In the genomic region with DNA sequence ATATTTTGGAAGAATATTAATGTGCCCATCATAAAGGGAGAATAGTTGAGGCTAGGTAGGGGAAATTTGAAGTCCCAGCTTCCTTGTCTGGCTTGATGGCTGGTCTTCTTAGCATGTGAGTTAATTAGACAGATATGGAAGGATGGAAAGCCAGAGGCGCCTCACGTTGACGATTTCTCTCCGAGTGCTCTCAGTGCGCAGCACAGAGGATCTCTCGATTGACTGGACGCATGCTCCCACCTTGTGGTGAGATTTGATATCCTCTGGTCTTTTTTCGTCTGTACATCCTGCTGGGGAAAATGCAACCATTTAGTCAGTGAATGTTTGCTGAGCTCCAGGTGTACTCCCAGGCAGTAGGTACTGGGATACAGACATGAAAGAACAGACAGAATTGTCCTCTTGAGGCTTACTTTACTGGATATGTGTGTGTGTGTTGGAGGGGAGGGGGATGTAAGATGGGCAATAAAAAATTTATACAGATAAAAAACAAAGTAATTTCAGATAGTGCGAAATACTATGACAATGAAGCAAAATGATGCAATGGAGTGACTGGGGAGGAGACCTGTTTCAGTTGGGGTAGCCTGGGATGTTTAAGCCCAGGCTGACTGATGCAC, we compare ENCODE assay signal across 8 cellular contexts.
DNase-seq lines count a peak whose midpoint lies in the region; ATAC-seq, FAIRE-seq and TF ChIP-seq lines count a peak whose summit lies in the region.

No MANE protein-coding gene starts in this region.

- no peak overlapping the region for H3K4me3 Mint-ChIP-seq in activated CD4-positive, alpha-beta memory T cell treated with anti-CD3 and anti-CD28 coated beads for 36 hours
- H3K4me3 Mint-ChIP-seq in naive thymus-derived CD8-positive, alpha-beta T cell, result no peak overlapping the region

- H2AFZ ChIP-seq in endothelial cell of umbilical vein (ENCODE audit: low read depth, low read length), result no peak overlapping the region

- TF ChIP-seq CTCF in endothelial cell of umbilical vein (IDR thresholded peaks at IDR 0.05; ENCODE audit: extremely low read depth in 1 of 2, insufficient read depth in 1 of 2, low read depth in 1 of 2, low read length in 2 of 2) (peak; percentile 44 to 50), stomach (IDR thresholded peaks at IDR 0.05) (peak in 5 of 7 experiments; percentile 49 to 89 (median 67))

- POLR2A ChIA-PET in activated CD4-positive, alpha-beta memory T cell treated with anti-CD3 and anti-CD28 coated beads for 36 hours (lab: Charles Lee), result no interaction called here
- POLR2A ChIA-PET in endothelial cell of umbilical vein (lab: Charles Lee), result no interaction called here
- POLR2A ChIA-PET in naive thymus-derived CD8-positive, alpha-beta T cell (lab: Charles Lee), result interaction anchor here (1.1 to 1.7 kb wide), 3 partner anchors 121 to 166 kb away, joined by 4 to 7 read pairs (median 5); no protein-coding TSS in a partner anchor

- H3K4me1 ChIP-seq in endothelial cell of umbilical vein (ENCODE audit: control insufficient read depth, extremely low read depth, insufficient read depth, low read length), result no peaks in the 10 kb centered on the region
- peaks cover 0 to 7% (median 2%) of the 10 kb centered on the region in 4 donors for H3K4me1 ChIP-seq in stomach

- H3K27ac Mint-ChIP-seq in activated CD4-positive, alpha-beta memory T cell treated with anti-CD3 and anti-CD28 coated beads for 36 hours, result no peak overlapping the region
- peak overlapping the region in 2 of 10 donors; percentile 36 to 72 for H3K27ac Mint-ChIP-seq in naive thymus-derived CD8-positive, alpha-beta T cell

- no TSS peak for BruUV-seq in endothelial cell of umbilical vein (replicated peaks; lab: Mats Ljungman, UMichigan)

- H3K27me3 ChIP-seq in endothelial cell of umbilical vein (ENCODE audit: control insufficient read depth in 2 of 2, insufficient read depth in 2 of 2, low read length in 2 of 2) (no peaks in the 10 kb centered on the region), stomach (no peaks in the 10 kb centered on the region)

- H3K9ac ChIP-seq in endothelial cell of umbilical vein (replicated peaks; ENCODE audit: extremely low read depth, insufficient read depth, low read length), result no peak overlapping the region

- 10 to 13% (median 11%) methylated on average over 9 of the region's 9 CpGs for WGBS in stomach, 5 donors

- H3K36me3 Mint-ChIP-seq in activated CD4-positive, alpha-beta memory T cell treated with anti-CD3 and anti-CD28 coated beads for 36 hours, result no peaks in the 10 kb centered on the region
- H3K36me3 Mint-ChIP-seq in naive thymus-derived CD8-positive, alpha-beta T cell, result no peaks in the 10 kb centered on the region

- no peaks in the 10 kb centered on the region for H3K36me3 ChIP-seq in endothelial cell of umbilical vein (ENCODE audit: control insufficient read depth in 2 of 2, extremely low read depth in 1 of 2, insufficient read depth in 2 of 2, low read length in 2 of 2)
- H3K36me3 ChIP-seq in stomach, result no peaks in the 10 kb centered on the region

- TF ChIP-seq POLR2A in endothelial cell of umbilical vein (IDR thresholded peaks at IDR 0.05; ENCODE audit: low read depth, low read length) (no peak), stomach (IDR thresholded peaks at IDR 0.05) (no peak)

- DNase-seq in ELR (ENCODE audit: low read depth) (peak; percentile 80), endothelial cell of umbilical vein (ENCODE audit: low read depth, low spot score) (peak; percentile 61), stomach (peak; percentile 77), NCI-H82 (lab: John Stamatoyannopoulos, UW) (no peak), GDM1 (lab: John Stamatoyannopoulos, UW) (no peak)
- DNase-seq in activated CD4-positive, alpha-beta memory T cell treated with anti-CD3 and anti-CD28 coated beads for 36 hours, result peak; percentile 80
- DNase-seq in naive thymus-derived CD8-positive, alpha-beta T cell, result peak; percentile 24 to 86 (median 71)

- H3K9me1 ChIP-seq in endothelial cell of umbilical vein (replicated peaks; ENCODE audit: control insufficient read depth, extremely low read depth, insufficient read depth, low read length), result no peaks in the 10 kb centered on the region

- peaks cover 4% of the 10 kb centered on the region for H3K4me1 Mint-ChIP-seq in activated CD4-positive, alpha-beta memory T cell treated with anti-CD3 and anti-CD28 coated beads for 36 hours (ENCODE audit: low read depth)
- peaks cover 7 to 10% (median 9%) of the 10 kb centered on the region in 4 donors for H3K4me1 Mint-ChIP-seq in naive thymus-derived CD8-positive, alpha-beta T cell

- H3K4me3 ChIP-seq in endothelial cell of umbilical vein (replicated peaks in 1 of 3; ENCODE audit: insufficient read depth in 1 of 3, low read depth in 1 of 3, low read length in 3 of 3), result no peak overlapping the region
- no peak overlapping the region for H3K4me3 ChIP-seq in stomach

- no peak for TF ChIP-seq EP300 in stomach (IDR thresholded peaks at IDR 0.05)

- H3K79me2 ChIP-seq in endothelial cell of umbilical vein (ENCODE audit: control insufficient read depth, insufficient read depth, low read length), result no peaks in the 10 kb centered on the region

- H3K9me3 ChIP-seq in endothelial cell of umbilical vein (replicated peaks; ENCODE audit: control insufficient read depth, insufficient read depth, low read length), result no peaks in the 10 kb centered on the region
- no peaks in the 10 kb centered on the region for H3K9me3 ChIP-seq in stomach

- ATAC-seq in HG03439 (IDR thresholded peaks at IDR 0.05; ENCODE audit: unreplicated experiment), result peak; percentile 69
- peak; percentile 98 to 100 for ATAC-seq in naive thymus-derived CD8-positive, alpha-beta T cell

- no peak overlapping the region for H3K27ac ChIP-seq in endothelial cell of umbilical vein (ENCODE audit: insufficient read depth, low read depth, low read length)
- H3K27ac ChIP-seq in stomach, result no peak overlapping the region

- dilution Hi-C loops in endothelial cell of umbilical vein (cut with MboI; ENCODE audit: extremely low pct_ligation_motif_present, low sequenced_read_pairs), result no loop called here

- intact Hi-C loops in activated CD4-positive, alpha-beta memory T cell treated with anti-CD3 and anti-CD28 coated beads for 36 hours (cut with micrococcal nuclease), result loop anchor here (1.0 to 5.0 kb wide), 6 partner anchors 73 to 290 kb away; no protein-coding TSS in a partner anchor
- intact Hi-C loops in endothelial cell of umbilical vein (cut with micrococcal nuclease), result loop anchor here (1.0 kb wide), 3 partner anchors 121 to 233 kb away; no protein-coding TSS in a partner anchor
- intact Hi-C loops in stomach (cut with DNase I; ENCODE audit: low total_unique reads), result loop anchor here (5.0 to 10.0 kb wide), 2 partner anchors 118 to 236 kb away; no protein-coding TSS in a partner anchor

- no peak overlapping the region for H3K4me2 ChIP-seq in endothelial cell of umbilical vein (ENCODE audit: insufficient read depth, low read length)

- CTCF ChIA-PET in activated CD4-positive, alpha-beta memory T cell treated with anti-CD3 and anti-CD28 coated beads for 36 hours (lab: Charles Lee), result interaction anchor here (0.9 to 3.4 kb wide), 15 partner anchors 73 to 311 kb away, joined by 3 to 35 read pairs (median 5); partner anchors contain the start of gene IL36RN
- CTCF ChIA-PET in endothelial cell of umbilical vein (lab: Charles Lee), result interaction anchor here (0.6 to 4.2 kb wide), 14 partner anchors 14 to 252 kb away, joined by 3 to 44 read pairs (median 4); no protein-coding TSS in a partner anchor

- FAIRE-seq in endothelial cell of umbilical vein (lab: Jason Lieb, UNC), result peak; percentile 98

- no peaks in the 10 kb centered on the region for H4K20me1 ChIP-seq in endothelial cell of umbilical vein (replicated peaks; ENCODE audit: control insufficient read depth, extremely low read depth, insufficient read depth, low read length)

- H3K9me3 Mint-ChIP-seq in activated CD4-positive, alpha-beta memory T cell treated with anti-CD3 and anti-CD28 coated beads for 36 hours, result no peaks in the 10 kb centered on the region
- no peaks in the 10 kb centered on the region for H3K9me3 Mint-ChIP-seq in naive thymus-derived CD8-positive, alpha-beta T cell

- peaks cover 5% of the 10 kb centered on the region for H3K27me3 Mint-ChIP-seq in activated CD4-positive, alpha-beta memory T cell treated with anti-CD3 and anti-CD28 coated beads for 36 hours
- peaks cover 0 to 5% (median 0%) of the 10 kb centered on the region in 5 donors for H3K27me3 Mint-ChIP-seq in naive thymus-derived CD8-positive, alpha-beta T cell

TF ChIP-seq in endothelial cell of umbilical vein, 7 proteins besides CTCF, POLR2A, EP300 and RAD21:
- TF ChIP-seq EZH2 (IDR thresholded peaks at IDR 0.05; ENCODE audit: borderline replicate concordance, low read depth, low read length, severe bottlenecking), result no peak
- TF ChIP-seq GATA2 (IDR thresholded peaks at IDR 0.05; ENCODE audit: insufficient read depth, insufficient read length, low read depth, low read length), result no peak
- TF ChIP-seq MAX (IDR thresholded peaks at IDR 0.05; ENCODE audit: insufficient read depth, insufficient read length), result no peak
- TF ChIP-seq FOS (IDR thresholded peaks at IDR 0.05; ENCODE audit: borderline replicate concordance, insufficient read depth, low read length), result no peak
TF ChIP-seq in endothelial cell of umbilical vein: peak in this region for 0.

Comparison
In these comparisons a context has a peak if more than half of its experiments do, and no peak if none do; other contexts are left out.
1. DNase-seq: peak in ELR (single experiment), activated CD4-positive, alpha-beta memory T cell treated with anti-CD3 and anti-CD28 coated beads for 36 hours (single experiment), endothelial cell of umbilical vein (single experiment), naive thymus-derived CD8-positive, alpha-beta T cell (10 of 10) and stomach (single experiment); none in NCI-H82 (single experiment) and GDM1 (single experiment).